16 cellular contexts compared by ENCODE assay signal in the genomic region with DNA sequence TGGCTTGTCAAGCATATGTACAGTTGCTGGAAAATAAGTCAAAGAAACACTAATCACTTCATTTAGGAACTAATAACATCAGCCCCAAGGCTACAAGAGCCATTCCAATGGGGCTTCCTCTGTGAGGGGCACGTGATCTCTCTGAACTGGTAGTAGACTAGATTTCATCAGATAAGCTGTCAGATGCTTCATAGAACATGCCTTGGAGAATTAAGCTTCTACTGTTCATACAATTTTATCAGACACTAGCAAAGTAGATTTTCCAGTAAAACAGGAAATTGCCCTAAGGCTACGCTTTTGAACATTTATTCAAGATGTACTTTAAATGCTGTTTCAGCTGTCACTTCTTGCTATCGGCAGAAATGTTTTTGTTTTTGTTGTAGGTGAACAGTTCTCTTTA.
DNase-seq lines count a peak whose midpoint lies in the region; ATAC-seq, FAIRE-seq and TF ChIP-seq lines count a peak whose summit lies in the region.
"Had no signal": no experiment of that assay in that cellular context is flagged by ENCODE, and none has a peak within 500 bp of the region (broad histone marks: within the 10 kb centered on the region; RNA-seq: fewer than 3 reads in every experiment).

No MANE protein-coding gene starts in this region.

- no peak overlapping the region for H2BK15ac ChIP-seq in H1 (ENCODE audit: low read length)

- H3K4ac ChIP-seq in H1 (replicated peaks; ENCODE audit: insufficient read length, low read depth, low read length) (no peak overlapping the region), trophoblast cell (ENCODE audit: low read depth, low read length) (no peak overlapping the region)

- in situ Hi-C loops in SK-MEL-5 (cut with HindIII; ENCODE audit: low pct_unique_long_range_greater_than_20kb, low sequenced_read_pairs): no loop called here

- no peaks in the 10 kb centered on the region for H3K36me3 ChIP-seq in H1 (ENCODE audit: control insufficient read depth in 2 of 4, insufficient read depth in 4 of 4, low read length in 3 of 4)
- no peaks in the 10 kb centered on the region for H3K36me3 ChIP-seq in trophoblast cell (ENCODE audit: control insufficient read depth in 1 of 2, insufficient read depth in 2 of 2, low read length in 2 of 2)
- H3K36me3 ChIP-seq in ascending aorta: no peaks in the 10 kb centered on the region
- H3K36me3 ChIP-seq in H7 (replicated peaks; ENCODE audit: control insufficient read depth, insufficient read depth, low read length): no peaks in the 10 kb centered on the region
- H3K36me3 ChIP-seq: SJCRH30 had no signal

- no peaks in the 10 kb centered on the region for H3K4me1 Mint-ChIP-seq in naive thymus-derived CD8-positive, alpha-beta T cell
- H3K4me1 Mint-ChIP-seq: H9 had no signal

- H3K4me2 ChIP-seq in H1 (ENCODE audit: insufficient read depth in 1 of 2, low read depth in 2 of 2, low read length in 2 of 2) (no peak overlapping the region), trophoblast cell (ENCODE audit: low read length) (no peak overlapping the region)
- H3K4me2 ChIP-seq: PC-9 had no signal

- no peak for TF ChIP-seq EP300 in H1 (IDR thresholded peaks at IDR 0.05; ENCODE audit: borderline replicate concordance in 1 of 2, low read depth in 2 of 2, low read length in 2 of 2)

- no peak overlapping the region for H4K5ac ChIP-seq in H1 (ENCODE audit: insufficient read length, low read depth, low read length)

- TF ChIP-seq RAD21 in H1 (IDR thresholded peaks at IDR 0.05 in 1 of 2, conservative IDR thresholded peaks at IDR 0.05 in 1 of 2; ENCODE audit: low read depth in 2 of 2, low read length in 2 of 2): no peak

- H3K4me3 ChIP-seq in H1 (ENCODE audit: extremely low read depth in 1 of 4, insufficient read depth in 2 of 4, low read depth in 3 of 4, low read length in 4 of 4) (no peak overlapping the region), trophoblast cell (ENCODE audit: low read depth, low read length) (no peak overlapping the region), ascending aorta (no peak overlapping the region), H7 (ENCODE audit: insufficient read depth, low read depth, low read length) (no peak overlapping the region)
- H3K4me3 ChIP-seq: PC-9, SJCRH30 had no signal

- no peaks in the 10 kb centered on the region for H3K9me3 Mint-ChIP-seq in naive thymus-derived CD8-positive, alpha-beta T cell
- H3K9me3 Mint-ChIP-seq: H9 had no signal

- TF ChIP-seq POLR2A in H1 (IDR thresholded peaks at IDR 0.05; ENCODE audit: control extremely low read depth in 1 of 2, low read depth in 2 of 2, low read length in 2 of 2): no peak

- no peaks in the 10 kb centered on the region for H3K79me2 ChIP-seq in H1 (ENCODE audit: control insufficient read depth in 1 of 2, insufficient read depth in 2 of 2, low read length in 2 of 2)
- H3K79me2 ChIP-seq in trophoblast cell (ENCODE audit: control insufficient read depth, insufficient read depth, low read length, poor library complexity): no peaks in the 10 kb centered on the region

- POLR2A ChIA-PET in H1 (lab: Charles Lee; ENCODE audit: partially characterized antibody): no interaction called here
- POLR2A ChIA-PET in naive thymus-derived CD8-positive, alpha-beta T cell (lab: Charles Lee): no interaction called here

- TF ChIP-seq CTCF in H1 (IDR thresholded peaks at IDR 0.05; ENCODE audit: control extremely low read depth in 1 of 3, insufficient read depth in 1 of 3, low read depth in 1 of 3, low read length in 3 of 3) (no peak), ascending aorta (IDR thresholded peaks at IDR 0.05) (no peak)

- no peak overlapping the region for H3K56ac ChIP-seq in H1 (replicated peaks; ENCODE audit: insufficient read length, low read depth, low read length)

- no peak overlapping the region for H2AFZ ChIP-seq in H1 (ENCODE audit: low read length)
- no peak overlapping the region for H2AFZ ChIP-seq in trophoblast cell (ENCODE audit: insufficient read depth, low read length, poor library complexity)
- H2AFZ ChIP-seq: PC-9 had no signal

- no peak overlapping the region for H3K18ac ChIP-seq in H1 (ENCODE audit: extremely low read depth, low read length)
- no peak overlapping the region for H3K18ac ChIP-seq in trophoblast cell (ENCODE audit: low read length)

- H3K27ac ChIP-seq in H1 (ENCODE audit: low read depth, low read length) (no peak overlapping the region), trophoblast cell (ENCODE audit: low read depth, low read length) (no peak overlapping the region), ascending aorta (no peak overlapping the region)
- H3K27ac ChIP-seq: PC-9, SJCRH30 had no signal

- no peak overlapping the region for H4K12ac ChIP-seq in trophoblast cell (ENCODE audit: low read depth, low read length)

- H4K8ac ChIP-seq in H1 (ENCODE audit: extremely low read depth, insufficient read depth, low read length): no peak overlapping the region
- no peak overlapping the region for H4K8ac ChIP-seq in trophoblast cell (ENCODE audit: low read depth, low read length)

- intact Hi-C loops in ascending aorta (cut with DNase I): no loop called here

- H3K27ac Mint-ChIP-seq in naive thymus-derived CD8-positive, alpha-beta T cell: no peak overlapping the region
- H3K27ac Mint-ChIP-seq: CD14-positive monocyte, H9 had no signal

- H3K14ac ChIP-seq in H1 (ENCODE audit: insufficient read length) (no peak overlapping the region), trophoblast cell (ENCODE audit: low read length) (no peak overlapping the region)

- no peak overlapping the region for H2BK5ac ChIP-seq in H1 (ENCODE audit: low read depth, low read length)
- H2BK5ac ChIP-seq in trophoblast cell (ENCODE audit: low read depth, low read length, poor library complexity): no peak overlapping the region

- peak; percentile 94 for DNase-seq in SK-MEL-5 (ENCODE audit: low read depth, low spot score)
- DNase-seq in H1 (ENCODE audit: low read depth in 1 of 2, low spot score in 2 of 2): no peak
- DNase-seq in trophoblast cell: peak; percentile 35 to 99
- no peak for DNase-seq in ascending aorta (ENCODE audit: low spot score in 2 of 2)
- DNase-seq in naive thymus-derived CD8-positive, alpha-beta T cell: no peak
- no peak for DNase-seq in H7
- DNase-seq: Caco-2, DMS153, H9, NCI-H2171, NCI-H446 treated with DMSO at 0.1 percent for 48 hours, NCI-H774 had no signal

- H3K4me3 Mint-ChIP-seq in naive thymus-derived CD8-positive, alpha-beta T cell: no peak overlapping the region
- H3K4me3 Mint-ChIP-seq: CD14-positive monocyte, H9 had no signal

- H3K9ac ChIP-seq in H1 (replicated peaks in 1 of 4; ENCODE audit: extremely low read depth in 1 of 4, low read depth in 3 of 4, low read length in 3 of 4) (no peak overlapping the region), trophoblast cell (ENCODE audit: low read length) (no peak overlapping the region)

- H3K79me1 ChIP-seq in H1 (ENCODE audit: low read depth, low read length) (no peaks in the 10 kb centered on the region), trophoblast cell (ENCODE audit: low read length) (no peaks in the 10 kb centered on the region)

- no peak overlapping the region for H2BK12ac ChIP-seq in H1 (ENCODE audit: low read depth, low read length)
- H2BK12ac ChIP-seq in trophoblast cell (ENCODE audit: low read length): no peak overlapping the region

- H2AK5ac ChIP-seq in H1 (ENCODE audit: low read depth, low read length) (no peak overlapping the region), trophoblast cell (ENCODE audit: low read length) (no peak overlapping the region)

- CTCF ChIA-PET in H1 (lab: Charles Lee; ENCODE audit: partially characterized antibody): interaction anchor here (0.6 to 6.2 kb wide), 35 partner anchors 8 to 930 kb away, joined by 3 to 51 read pairs (median 5); no protein-coding TSS in a partner anchor

- 0 out of 2 replicates have a peak overlapping the region, but pooled peaks have one; percentile 39 for H2BK20ac ChIP-seq in H1 (ENCODE audit: low read length)

- H4K91ac ChIP-seq in H1 (replicated peaks; ENCODE audit: insufficient read length, low read length) (no peak overlapping the region), trophoblast cell (ENCODE audit: low read depth, low read length) (no peak overlapping the region)

- H3K27me3 Mint-ChIP-seq in naive thymus-derived CD8-positive, alpha-beta T cell: peaks cover 2 to 9% (median 5%) of the 10 kb centered on the region in 5 donors

- H3K23ac ChIP-seq in H1 (ENCODE audit: insufficient read length): no peak overlapping the region
- H3K23ac ChIP-seq in trophoblast cell (ENCODE audit: low read length): no peak overlapping the region

- peak; percentile 20 for ATAC-seq in GM19467 (IDR thresholded peaks at IDR 0.05; ENCODE audit: unreplicated experiment)
- ATAC-seq in naive thymus-derived CD8-positive, alpha-beta T cell: no peak

- WGBS in H1 (ENCODE audit: extremely low coverage in 1 of 2, insufficient coverage in 1 of 2, insufficient read length in 1 of 2, insufficient replicate concordance in 2 of 2, low coverage in 1 of 2, low lambda C conversion rate in 2 of 2, missing lambda C conversion rate in 1 of 2), 2 experiments: 77% methylated on average over 3 of the region's 3 CpGs; no CpG with 5 or more reads in 1 of the 2 experiments
- WGBS in trophoblast cell (ENCODE audit: extremely low coverage, insufficient coverage, insufficient read length): no CpG with 5 or more reads among the region's 3 CpGs

- H3K27me3 ChIP-seq in H1 (replicated peaks in 1 of 4; ENCODE audit: control insufficient read depth in 3 of 4, extremely low read depth in 1 of 4, insufficient read depth in 3 of 4, low read length in 3 of 4): no peaks in the 10 kb centered on the region
- H3K27me3 ChIP-seq in trophoblast cell (ENCODE audit: insufficient read depth, low read length): no peaks in the 10 kb centered on the region
- no peaks in the 10 kb centered on the region for H3K27me3 ChIP-seq in ascending aorta
- no peaks in the 10 kb centered on the region for H3K27me3 ChIP-seq in H7 (ENCODE audit: control insufficient read depth, insufficient read depth, low read length)
- H3K27me3 ChIP-seq: SJCRH30 had no signal

- H4K20me1 ChIP-seq in H1 (replicated peaks in 1 of 2; ENCODE audit: control insufficient read depth in 1 of 2, insufficient read depth in 2 of 2, low read length in 2 of 2): no peaks in the 10 kb centered on the region

- no peak for FAIRE-seq in H1 (lab: Jason Lieb, UNC)

- no peaks in the 10 kb centered on the region for H3K23me2 ChIP-seq in H1 (ENCODE audit: low read depth, low read length)

- H3K9me3 ChIP-seq in H1 (ENCODE audit: insufficient read depth in 2 of 2, low read depth in 1 of 2, low read length in 1 of 2) (no peaks in the 10 kb centered on the region), trophoblast cell (ENCODE audit: insufficient read depth, low read depth, low read length) (no peaks in the 10 kb centered on the region), ascending aorta (no peaks in the 10 kb centered on the region)
- H3K9me3 ChIP-seq: Caco-2, SJCRH30 had no signal

- H3K4me1 ChIP-seq in H1 (replicated peaks in 1 of 4; ENCODE audit: control insufficient read depth in 3 of 4, insufficient read depth in 4 of 4, low read length in 3 of 4) (no peaks in the 10 kb centered on the region), trophoblast cell (ENCODE audit: control insufficient read depth in 1 of 2, insufficient read depth in 2 of 2, low read length in 2 of 2) (peaks cover 0 to 1% of the 10 kb centered on the region in 2 experiments), ascending aorta (no peaks in the 10 kb centered on the region)

- no peaks in the 10 kb centered on the region for H3K36me3 Mint-ChIP-seq in naive thymus-derived CD8-positive, alpha-beta T cell
- H3K36me3 Mint-ChIP-seq: CD14-positive monocyte had no signal

- H2BK120ac ChIP-seq in H1 (replicated peaks; ENCODE audit: low read depth, low read length) (no peak overlapping the region), trophoblast cell (ENCODE audit: insufficient read depth, low read length, poor library complexity) (no peak overlapping the region)

Comparison
In these comparisons a context has a peak if more than half of its experiments do, and no peak if none do; other contexts are left out.
1. DNase-seq: peak in SK-MEL-5 (single experiment) and trophoblast cell (2 of 2); none in H1 (0 of 2), ascending aorta (0 of 2), naive thymus-derived CD8-positive, alpha-beta T cell (0 of 10) and H7 (single experiment).